ENCODE assay signal across 8 cellular contexts in genomic region chr14:100567009-100567876, GRCh38. TPM values are rescaled to one million over a fixed set of nuclear protein-coding genes. Genes with fewer than 3 reads are reported as not detected.
DNase-seq lines count a peak whose midpoint lies in the region; ATAC-seq and TF ChIP-seq lines count a peak whose summit lies in the region.

No MANE protein-coding gene starts in this region.

- H3K9me3 Mint-ChIP-seq in nephron progenitor cell: no peaks in the 10 kb centered on the region

- no peak for ATAC-seq in HG02610 (IDR thresholded peaks at IDR 0.05; ENCODE audit: unreplicated experiment)

- peaks cover 8% of the 10 kb centered on the region for H3K4me1 Mint-ChIP-seq in nephron progenitor cell

- H3K27ac ChIP-seq in A673 (ENCODE audit: low read depth, low read length, poor library complexity, severe bottlenecking) (no peak overlapping the region), HUES6 (ENCODE audit: low read depth, low read length) (no peak overlapping the region), dorsolateral prefrontal cortex (peak overlapping the region in 4 of 59 donors; percentile 19 to 84 (median 37)), brain microvascular endothelial cell (no peak overlapping the region)

- CTCF ChIA-PET in A673 (lab: Charles Lee): interaction anchor here (0.6 kb wide), 1 partner anchor 251 kb away, joined by 6 read pairs; no protein-coding TSS in a partner anchor

- BruUV-seq in A673 (replicated peaks; lab: Mats Ljungman, UMichigan): no TSS peak

- H3K4me3 Mint-ChIP-seq in nephron progenitor cell: peak overlapping the region; percentile 61

- TF ChIP-seq CTCF in A673 (conservative IDR thresholded peaks at IDR 0.05; ENCODE audit: low read depth, low read length): no peak
- no peak for TF ChIP-seq CTCF in dorsolateral prefrontal cortex (IDR thresholded peaks at IDR 0.05 in 54 of 56, conservative IDR thresholded peaks at IDR 0.05 in 2 of 56; ENCODE audit: low read depth in 1 of 56, partially characterized antibody in 56 of 56)
- no peak for TF ChIP-seq CTCF in nephron progenitor cell (IDR thresholded peaks at IDR 0.05)
- TF ChIP-seq CTCF in brain microvascular endothelial cell (IDR thresholded peaks at IDR 0.05; ENCODE audit: low read depth, low read length, missing control alignments): no peak

- intact Hi-C loops in A673 (cut with micrococcal nuclease; ENCODE audit: unreplicated experiment) (no loop called here), dorsolateral prefrontal cortex (cut with DNase I) (no loop called here)

- DNase-seq in A673 (ENCODE audit: low spot score) (no peak), dorsolateral prefrontal cortex (peak in 1 of 10 donors; percentile 37), nephron progenitor cell (no peak), NCI-H2107 (lab: John Stamatoyannopoulos, UW) (no peak), brain microvascular endothelial cell (no peak), inferior parietal cortex (ENCODE audit: extremely low spot score) (no peak)

- peaks cover 7% of the 10 kb centered on the region for H3K4me1 ChIP-seq in A673 (ENCODE audit: insufficient read depth, low read length, poor library complexity, severe bottlenecking)
- peaks cover 14% of the 10 kb centered on the region for H3K4me1 ChIP-seq in HUES6 (ENCODE audit: control insufficient read depth, insufficient read depth, low read length)

- POLR2A ChIA-PET in A673 (lab: Charles Lee; ENCODE audit: low non-redundant PET): no interaction called here

- in situ Hi-C loops in brain microvascular endothelial cell (cut with HindIII; ENCODE audit: low pct_ligation_motif_present, low sequenced_read_pairs): no loop called here

- H3K9me3 ChIP-seq in A673 (ENCODE audit: low read depth, low read length, poor library complexity, severe bottlenecking) (no peaks in the 10 kb centered on the region), HUES6 (ENCODE audit: control insufficient read depth, insufficient read depth, low read depth, low read length) (no peaks in the 10 kb centered on the region)

- no peaks in the 10 kb centered on the region for H3K36me3 ChIP-seq in A673 (ENCODE audit: insufficient read depth, low read length, poor library complexity, severe bottlenecking)
- no peaks in the 10 kb centered on the region for H3K36me3 ChIP-seq in HUES6 (ENCODE audit: control insufficient read depth, insufficient read depth, low read length)
- H3K36me3 ChIP-seq in brain microvascular endothelial cell (replicated peaks): no peaks in the 10 kb centered on the region

- H3K27me3 ChIP-seq in A673 (replicated peaks; ENCODE audit: insufficient read depth, low read depth, low read length, poor library complexity) (peaks cover 45% of the 10 kb centered on the region), HUES6 (ENCODE audit: control insufficient read depth, insufficient read depth, low read length) (peaks cover 91% of the 10 kb centered on the region), dorsolateral prefrontal cortex (peaks cover 0 to 43% (median 12%) of the 10 kb centered on the region in 45 donors), brain microvascular endothelial cell (replicated peaks) (peaks cover 52% of the 10 kb centered on the region)

- H3K36me3 Mint-ChIP-seq in nephron progenitor cell (ENCODE audit: low read depth): no peaks in the 10 kb centered on the region

- no peak overlapping the region for H3K27ac Mint-ChIP-seq in nephron progenitor cell

- peaks cover 74% of the 10 kb centered on the region for H3K27me3 Mint-ChIP-seq in nephron progenitor cell (ENCODE audit: low read depth, poor library complexity)

- H3K4me3 ChIP-seq in A673 (ENCODE audit: low read depth, low read length, poor library complexity, severe bottlenecking): peak overlapping the region; percentile 34
- peak overlapping the region; percentile 66 for H3K4me3 ChIP-seq in HUES6 (ENCODE audit: low read depth, low read length)
- peak overlapping the region; percentile 20 to 76 (median 62) for H3K4me3 ChIP-seq in dorsolateral prefrontal cortex
- H3K4me3 ChIP-seq in brain microvascular endothelial cell (ENCODE audit: low read depth, low read length): no peak overlapping the region

- H3K9ac ChIP-seq in HUES6 (ENCODE audit: low read length): no peak overlapping the region

RNA-seq across cellular contexts. Expression of gene BEGAIN, which starts 20.0 kb away (rescaled TPM):
- total RNA-seq in A673 (2021): 0.84 and 1.3 TPM in 2 replicates
- 10 to 100 TPM; 12.3 to 70.3 (median 39.4) TPM for total RNA-seq in dorsolateral prefrontal cortex
